1 cellular context compared by ENCODE assay signal in the genomic region with DNA sequence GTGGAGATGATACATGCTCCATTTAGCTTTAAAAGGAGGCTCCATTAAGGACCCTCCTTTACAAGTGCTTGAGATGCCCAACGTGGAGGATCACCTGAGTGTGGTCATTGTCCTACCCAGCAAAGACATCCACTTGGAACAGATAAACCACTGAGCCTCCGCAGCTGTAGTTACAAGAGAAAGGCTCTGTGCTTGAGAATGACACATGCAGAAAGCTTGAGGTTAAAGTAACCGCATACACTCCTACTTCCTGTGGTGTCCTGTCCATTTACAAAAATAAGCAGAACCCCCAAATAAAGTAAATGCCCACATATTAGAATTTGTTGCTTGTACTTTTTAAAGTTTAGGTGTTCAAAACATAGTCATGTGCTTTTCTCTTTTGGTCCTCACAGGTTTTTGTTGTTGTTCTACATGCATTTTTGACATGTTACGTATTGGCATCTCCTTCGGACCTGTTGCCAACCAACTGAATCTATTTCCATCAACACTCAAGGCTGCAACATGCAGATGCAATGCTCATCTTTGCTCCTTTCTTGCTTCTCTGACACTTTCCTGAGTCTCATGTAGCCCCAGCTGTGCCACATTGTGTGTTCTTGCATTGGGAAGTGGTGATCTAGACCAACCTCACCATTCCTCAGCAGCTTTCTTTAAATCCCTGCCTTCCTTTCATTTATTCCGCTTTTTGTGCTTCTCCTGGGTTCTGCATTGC.
TF ChIP-seq lines count a peak whose summit lies in the region.

No MANE protein-coding gene starts in this region.

TF ChIP-seq in SK-N-SH, 30 proteins besides CTCF, POLR2A, EP300 and RAD21 (continued from another document):
- no peak for TF ChIP-seq REST (IDR thresholded peaks at IDR 0.05; ENCODE audit: low read depth, low read length)
- no peak; the same call in 1 of the 2 replicates for TF ChIP-seq MEF2A (IDR thresholded peaks at IDR 0.05; ENCODE audit: borderline replicate concordance, low read depth)
- TF ChIP-seq RFX5 (IDR thresholded peaks at IDR 0.05; ENCODE audit: low read length) = no peak
- no peak for TF ChIP-seq NRF1 (IDR thresholded peaks at IDR 0.05; ENCODE audit: low read depth, low read length)
- no peak for TF ChIP-seq GABPA (IDR thresholded peaks at IDR 0.05; ENCODE audit: low read depth)
- no peak for TF ChIP-seq SMC3 (IDR thresholded peaks at IDR 0.05; ENCODE audit: low read depth, low read length)
- TF ChIP-seq TCF12 (IDR thresholded peaks at IDR 0.05) = peak; percentile 89
- TF ChIP-seq, protein P1, sequence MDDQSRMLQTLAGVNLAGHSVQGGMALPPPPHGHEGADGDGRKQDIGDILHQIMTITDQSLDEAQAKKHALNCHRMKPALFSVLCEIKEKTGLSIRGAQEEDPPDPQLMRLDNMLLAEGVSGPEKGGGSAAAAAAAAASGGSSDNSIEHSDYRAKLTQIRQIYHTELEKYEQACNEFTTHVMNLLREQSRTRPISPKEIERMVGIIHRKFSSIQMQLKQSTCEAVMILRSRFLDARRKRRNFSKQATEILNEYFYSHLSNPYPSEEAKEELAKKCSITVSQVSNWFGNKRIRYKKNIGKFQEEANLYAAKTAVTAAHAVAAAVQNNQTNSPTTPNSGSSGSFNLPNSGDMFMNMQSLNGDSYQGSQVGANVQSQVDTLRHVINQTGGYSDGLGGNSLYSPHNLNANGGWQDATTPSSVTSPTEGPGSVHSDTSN (IDR thresholded peaks at IDR 0.05) = peak; percentile 65
- TF ChIP-seq MXI1 (IDR thresholded peaks at IDR 0.05; ENCODE audit: low read depth, low read length) = no peak
- no peak for TF ChIP-seq EZH2phosphoT487 (IDR thresholded peaks at IDR 0.05; ENCODE audit: borderline replicate concordance, low read depth)
- TF ChIP-seq, protein P2, sequence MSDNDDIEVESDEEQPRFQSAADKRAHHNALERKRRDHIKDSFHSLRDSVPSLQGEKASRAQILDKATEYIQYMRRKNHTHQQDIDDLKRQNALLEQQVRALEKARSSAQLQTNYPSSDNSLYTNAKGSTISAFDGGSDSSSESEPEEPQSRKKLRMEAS (IDR thresholded peaks at IDR 0.05; ENCODE audit: low read depth) = 0 out of 2 replicates have a peak, but pooled peaks have one; percentile 57
- peak; percentile 67; the same call in 1 of the 2 replicates for TF ChIP-seq FOSL2 (IDR thresholded peaks at IDR 0.05; ENCODE audit: borderline replicate concordance, low read depth)
- TF ChIP-seq ZBTB33 (IDR thresholded peaks at IDR 0.05; ENCODE audit: borderline replicate concordance, low read depth) = no peak
- TF ChIP-seq, protein P3, sequence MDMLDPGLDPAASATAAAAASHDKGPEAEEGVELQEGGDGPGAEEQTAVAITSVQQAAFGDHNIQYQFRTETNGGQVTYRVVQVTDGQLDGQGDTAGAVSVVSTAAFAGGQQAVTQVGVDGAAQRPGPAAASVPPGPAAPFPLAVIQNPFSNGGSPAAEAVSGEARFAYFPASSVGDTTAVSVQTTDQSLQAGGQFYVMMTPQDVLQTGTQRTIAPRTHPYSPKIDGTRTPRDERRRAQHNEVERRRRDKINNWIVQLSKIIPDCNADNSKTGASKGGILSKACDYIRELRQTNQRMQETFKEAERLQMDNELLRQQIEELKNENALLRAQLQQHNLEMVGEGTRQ (IDR thresholded peaks at IDR 0.05; ENCODE audit: borderline replicate concordance, low read depth, low read length) = no peak
- TF ChIP-seq TAF1 (IDR thresholded peaks at IDR 0.05; ENCODE audit: borderline replicate concordance, low read depth, low read length) = no peak
- TF ChIP-seq RCOR1 (IDR thresholded peaks at IDR 0.05; ENCODE audit: low read length) = no peak
- peak; percentile 79 for TF ChIP-seq JUND (IDR thresholded peaks at IDR 0.05)
- TF ChIP-seq, protein P4, sequence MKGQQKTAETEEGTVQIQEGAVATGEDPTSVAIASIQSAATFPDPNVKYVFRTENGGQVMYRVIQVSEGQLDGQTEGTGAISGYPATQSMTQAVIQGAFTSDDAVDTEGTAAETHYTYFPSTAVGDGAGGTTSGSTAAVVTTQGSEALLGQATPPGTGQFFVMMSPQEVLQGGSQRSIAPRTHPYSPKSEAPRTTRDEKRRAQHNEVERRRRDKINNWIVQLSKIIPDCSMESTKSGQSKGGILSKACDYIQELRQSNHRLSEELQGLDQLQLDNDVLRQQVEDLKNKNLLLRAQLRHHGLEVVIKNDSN (IDR thresholded peaks at IDR 0.05; ENCODE audit: borderline replicate concordance, low read depth) = no peak
- peak; percentile 72 for TF ChIP-seq POLR2AphosphoS5 (IDR thresholded peaks at IDR 0.05; ENCODE audit: low read depth, low read length)
- no peak for TF ChIP-seq CHD2 (IDR thresholded peaks at IDR 0.05; ENCODE audit: low read length, partially characterized antibody)
- TF ChIP-seq IRF3 (IDR thresholded peaks at IDR 0.05; ENCODE audit: low read depth, low read length) = no peak
